Comparison of ENCODE assay signal across 25 cellular contexts in genomic region chr3:64554086-64554920, GRCh38.
DNase-seq lines count a peak whose midpoint lies in the region; ATAC-seq, FAIRE-seq and TF ChIP-seq lines count a peak whose summit lies in the region.
"Had no signal": no experiment of that assay in that cellular context is flagged by ENCODE, and none has a peak within 500 bp of the region (broad histone marks: within the 10 kb centered on the region; RNA-seq: fewer than 3 reads in every experiment).

No MANE protein-coding gene starts in this region.

- no peak overlapping the region for H2AK5ac ChIP-seq in mesenchymal stem cell (ENCODE audit: low read length, severe bottlenecking)

- 89% methylated on average over 3 of the region's 7 CpGs for WGBS in mesenchymal stem cell
- 66 to 67% methylated on average over 7 of the region's 7 CpGs for WGBS in upper lobe of left lung, 2 donors

- no peak overlapping the region for H2AFZ ChIP-seq in mesenchymal stem cell (ENCODE audit: low read depth, low read length)

- no peak overlapping the region for H3K4me3 ChIP-seq in mesenchymal stem cell (ENCODE audit: insufficient read depth in 1 of 2, low read depth in 1 of 2, low read length in 2 of 2)
- H3K4me3 ChIP-seq in upper lobe of left lung: no peak overlapping the region
- H3K4me3 ChIP-seq: Peyer's patch had no signal

- FAIRE-seq in D721Med (lab: Jason Lieb, UNC): peak; percentile 93
- FAIRE-seq: GM18507, GM19239 had no signal

- DNase-seq in D721Med (ENCODE audit: insufficient read length, low spot score) (no peak), NCI-H82 treated with DMSO at 0.1 percent for 48 hours (lab: John Stamatoyannopoulos, UW; ENCODE audit: unreplicated experiment) (peak; percentile 54), fibroblast of gingiva (ENCODE audit: low read depth) (peak; percentile 31), mesenchymal stem cell (no peak), upper lobe of left lung (no peak), HUDEP-2 (lab: John Stamatoyannopoulos, UW; ENCODE audit: unreplicated experiment in 76 of 76) (no peak), globus pallidus (ENCODE audit: low spot score) (no peak)
- DNase-seq in activated effector memory CD4-positive, alpha-beta T cell treated with Interleukin-2 at 50 U/mL for 16 hours: no peak
- DNase-seq: AML-193; Calu3; CD8-positive, alpha-beta memory T cell; DMS53; GDM1; HCEC 1CT; NCI-H1092 treated with DMSO at 0.1 percent for 48 hours; NCI-H1436 treated with DMSO at 0.1 percent for 48 hours; NCI-H1930; NCI-H226; NCI-H510A treated with DMSO at 0.1 percent for 48 hours; NCI-H774; Peyer's patch had no signal

- H2BK120ac ChIP-seq in mesenchymal stem cell (ENCODE audit: low read depth, low read length): no peak overlapping the region

- H3K4me2 ChIP-seq in mesenchymal stem cell (ENCODE audit: low read length, poor library complexity, severe bottlenecking): no peak overlapping the region
- H3K4me2 ChIP-seq: KMS-11 had no signal

- H3K9ac ChIP-seq in mesenchymal stem cell (ENCODE audit: low read length): no peak overlapping the region
- H3K9ac ChIP-seq: KMS-11 had no signal

- no peaks in the 10 kb centered on the region for H3K4me1 ChIP-seq in mesenchymal stem cell (ENCODE audit: control insufficient read depth, insufficient read depth, low read depth, low read length)
- H3K4me1 ChIP-seq in upper lobe of left lung: no peaks in the 10 kb centered on the region
- H3K4me1 ChIP-seq: Peyer's patch had no signal

- no peak overlapping the region for H4K8ac ChIP-seq in mesenchymal stem cell (ENCODE audit: low read length)

- H3K4ac ChIP-seq in mesenchymal stem cell (ENCODE audit: low read depth in 1 of 2, low read length in 2 of 2): no peak overlapping the region

- H3K27ac ChIP-seq in mesenchymal stem cell (ENCODE audit: low read length, poor library complexity, severe bottlenecking): peak overlapping the region; percentile 43
- H3K27ac ChIP-seq in upper lobe of left lung: no peak overlapping the region
- H3K27ac ChIP-seq: C4-2B, KMS-11, Peyer's patch had no signal

- peaks cover 0 to 9% of the 10 kb centered on the region in 2 experiments for H3K36me3 ChIP-seq in mesenchymal stem cell (ENCODE audit: control insufficient read depth in 1 of 2, insufficient read depth in 2 of 2, low read depth in 1 of 2, low read length in 2 of 2)
- peaks cover 0 to 45% (median 0%) of the 10 kb centered on the region in 4 donors for H3K36me3 ChIP-seq in upper lobe of left lung
- H3K36me3 ChIP-seq: Peyer's patch had no signal

- TF ChIP-seq POLR2A in upper lobe of left lung (IDR thresholded peaks at IDR 0.05): no peak

- no peaks in the 10 kb centered on the region for H3K79me1 ChIP-seq in mesenchymal stem cell (replicated peaks; ENCODE audit: low read length, poor library complexity, severe bottlenecking)

- H3K14ac ChIP-seq in mesenchymal stem cell (ENCODE audit: low read length in 2 of 2): no peak overlapping the region

- H4K91ac ChIP-seq in mesenchymal stem cell (ENCODE audit: low read length): no peak overlapping the region

- no peak overlapping the region for H3K23ac ChIP-seq in mesenchymal stem cell (ENCODE audit: low read length in 2 of 2)

- no peak overlapping the region for H2BK15ac ChIP-seq in mesenchymal stem cell (ENCODE audit: low read depth, poor library complexity, severe bottlenecking)

- no peak overlapping the region for H3K18ac ChIP-seq in mesenchymal stem cell (ENCODE audit: low read depth in 1 of 2, low read length in 2 of 2)

- H2BK5ac ChIP-seq in mesenchymal stem cell (ENCODE audit: low read depth, low read length, poor library complexity, severe bottlenecking): no peak overlapping the region

- ATAC-seq in upper lobe of left lung (ENCODE audit: low FRiP score in 2 of 2): no peak

- H3K9me3 ChIP-seq in mesenchymal stem cell (ENCODE audit: control insufficient read depth, low read length) (no peaks in the 10 kb centered on the region), upper lobe of left lung (no peaks in the 10 kb centered on the region)
- H3K9me3 ChIP-seq: Peyer's patch had no signal

- no peaks in the 10 kb centered on the region for H3K27me3 ChIP-seq in mesenchymal stem cell (ENCODE audit: control insufficient read depth in 1 of 2, insufficient read depth in 1 of 2, low read length in 2 of 2)
- H3K27me3 ChIP-seq in upper lobe of left lung: no peaks in the 10 kb centered on the region
- H3K27me3 ChIP-seq: Peyer's patch had no signal

- no peak for TF ChIP-seq EP300 in upper lobe of left lung (IDR thresholded peaks at IDR 0.05)

- TF ChIP-seq CTCF in D721Med (IDR thresholded peaks at IDR 0.05; ENCODE audit: insufficient read depth, missing control alignments): no peak
- TF ChIP-seq CTCF in upper lobe of left lung (IDR thresholded peaks at IDR 0.05): no peak

- H2BK12ac ChIP-seq in mesenchymal stem cell (ENCODE audit: low read length in 2 of 2): no peak overlapping the region

Comparison
In these comparisons a context has a peak if more than half of its experiments do, and no peak if none do; other contexts are left out.
1. DNase-seq: peak in NCI-H82 treated with DMSO at 0.1 percent for 48 hours (single experiment) and fibroblast of gingiva (single experiment); none in D721Med (single experiment), mesenchymal stem cell (single experiment), activated effector memory CD4-positive, alpha-beta T cell treated with Interleukin-2 at 50 U/mL for 16 hours (single experiment), upper lobe of left lung (0 of 2), HUDEP-2 (0 of 76) and globus pallidus (single experiment).